10 cellular contexts compared by ENCODE assay signal in genomic region chr5:111254613-111255012, GRCh38. TPM values are rescaled to one million over a fixed set of nuclear protein-coding genes. Genes with fewer than 3 reads are reported as not detected.
DNase-seq lines count a peak whose midpoint lies in the region; ATAC-seq and TF ChIP-seq lines count a peak whose summit lies in the region.
"Had no signal": no experiment of that assay in that cellular context is flagged by ENCODE, and none has a peak within 500 bp of the region (broad histone marks: within the 10 kb centered on the region; RNA-seq: fewer than 3 reads in every experiment).

No MANE protein-coding gene starts in this region.

- H3K9me3 ChIP-seq in vagina (no peaks in the 10 kb centered on the region), ovary (no peaks in the 10 kb centered on the region)

- intact Hi-C loops in vagina (cut with DNase I) (no loop called here), ovary (cut with DNase I) (no loop called here)

- DNase-seq in T-helper 22 cell (ENCODE audit: low read depth), result peak; percentile 72
- DNase-seq in fibroblast of pulmonary artery (ENCODE audit: low read depth), result peak; percentile 6
- no peak for DNase-seq in cortex of kidney (lab: John Stamatoyannopoulos, UW)
- no peak for DNase-seq in vagina (ENCODE audit: extremely low spot score in 2 of 2)
- no peak for DNase-seq in ovary
- no peak for DNase-seq in COR-L47 (lab: John Stamatoyannopoulos, UW)

- H3K27me3 ChIP-seq in vagina (no peaks in the 10 kb centered on the region), ovary (no peaks in the 10 kb centered on the region)

- H3K36me3 ChIP-seq in vagina (no peaks in the 10 kb centered on the region), ovary (no peaks in the 10 kb centered on the region)

- WGBS in ovary, 3 donors, result 88 to 93% (median 91%) methylated on average over 3 of the region's 3 CpGs

- no peaks in the 10 kb centered on the region for H3K4me1 ChIP-seq in vagina
- H3K4me1 ChIP-seq in ovary (ENCODE audit: insufficient read depth), result no peaks in the 10 kb centered on the region
- H3K4me1 ChIP-seq: parathyroid adenoma had no signal

- TF ChIP-seq POLR2A in vagina (IDR thresholded peaks at IDR 0.05) (no peak), ovary (IDR thresholded peaks at IDR 0.05) (no peak)

- H3K4me3 ChIP-seq in fibroblast of pulmonary artery (replicated peaks; ENCODE audit: low read depth, low read length) (no peak overlapping the region), vagina (no peak overlapping the region), ovary (no peak overlapping the region)

- TF ChIP-seq CTCF in fibroblast of pulmonary artery (IDR thresholded peaks at IDR 0.05; ENCODE audit: low read length, missing control alignments) (no peak), vagina (IDR thresholded peaks at IDR 0.05) (no peak), ovary (IDR thresholded peaks at IDR 0.05) (no peak)

- ATAC-seq in GM19324 (IDR thresholded peaks at IDR 0.05; ENCODE audit: low FRiP score, unreplicated experiment) (peak; percentile 64), HG03135 (IDR thresholded peaks at IDR 0.05; ENCODE audit: unreplicated experiment) (peak; percentile 81)

- TF ChIP-seq EP300 in ovary (IDR thresholded peaks at IDR 0.05), result no peak

- H3K27ac ChIP-seq in vagina, result no peak overlapping the region
- no peak overlapping the region for H3K27ac ChIP-seq in ovary
- H3K27ac ChIP-seq: parathyroid adenoma, VCaP had no signal

RNA-seq across cellular contexts. Expression of gene CAMK4, which starts 30.4 kb away (rescaled TPM):
- total RNA-seq in vagina (11.8 TPM), ovary (1 to 10 TPM in 5 of 7 donors, under 1 TPM in 2; 0.36 to 5.0 (median 1.7) TPM)
- polyA plus RNA-seq in ovary, result 1 to 10 TPM in 1 of 2 donors, under 1 TPM in 1; 0.58 to 1.0 TPM

Comparison
In these comparisons a context has a peak if more than half of its experiments do, and no peak if none do; other contexts are left out.
1. DNase-seq: peak in T-helper 22 cell (single experiment) and fibroblast of pulmonary artery (single experiment); none in cortex of kidney (single experiment), vagina (0 of 2), ovary (0 of 5) and COR-L47 (single experiment).